In the genomic region with DNA sequence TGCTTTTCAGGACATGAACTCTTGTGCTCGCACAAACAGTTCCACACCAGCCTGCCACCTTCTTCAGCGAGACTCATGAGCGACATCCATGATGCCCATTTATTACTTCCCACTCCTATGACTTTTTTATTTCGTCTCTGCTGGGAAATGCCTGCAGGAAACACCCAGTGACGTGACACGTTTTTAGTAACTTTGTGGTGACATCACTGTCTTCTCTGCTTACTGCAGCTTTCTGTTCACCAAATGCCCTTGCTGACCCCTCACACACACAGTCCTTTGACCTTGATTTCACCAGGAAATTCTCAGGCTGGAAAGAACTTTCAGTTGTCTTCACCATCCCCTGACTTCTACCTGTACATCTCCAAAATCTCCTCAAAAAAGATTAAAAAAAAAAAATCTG, we compare ENCODE assay signal across 1 cellular context.
A peak's percentile ranks its signal among the peaks of the same experiment; 100 is the strongest.
TF ChIP-seq lines count a peak whose summit lies in the region.

No MANE protein-coding gene starts in this region.

TF ChIP-seq in HepG2, 621 proteins besides CTCF, POLR2A, EP300 and RAD21:
- TF ChIP-seq BCL6 (CRISPR knock-in tag; IDR thresholded peaks at IDR 0.05) (peak; percentile 42; the same call in 1 of the 2 replicates), POGZ (CRISPR knock-in tag; IDR thresholded peaks at IDR 0.05) (0 out of 2 replicates have a peak, but pooled peaks have one; percentile 2), RARA (CRISPR knock-in tag; IDR thresholded peaks at IDR 0.05) (peak; percentile 65; the same call in 1 of the 2 replicates), ZNF382 (CRISPR knock-in tag; IDR thresholded peaks at IDR 0.05; ENCODE audit: borderline replicate concordance) (no peak), ZNF550 (CRISPR knock-in tag; IDR thresholded peaks at IDR 0.05; ENCODE audit: borderline replicate concordance) (no peak), ATF7 (IDR thresholded peaks at IDR 0.05) (peak; percentile 62), ATF7 (CRISPR knock-in tag; IDR thresholded peaks at IDR 0.05) (no peak), CREB1 (IDR thresholded peaks at IDR 0.05) (peak; percentile 91), CREB1 (CRISPR knock-in tag; IDR thresholded peaks at IDR 0.05) (no peak), HOXA3 (CRISPR knock-in tag; IDR thresholded peaks at IDR 0.05) (peak; percentile 40; the same call in 1 of the 2 replicates), ZNF576 (CRISPR knock-in tag; IDR thresholded peaks at IDR 0.05) (no peak), ZBTB21 (CRISPR knock-in tag; IDR thresholded peaks at IDR 0.05) (peak; percentile 69; the same call in 1 of the 2 replicates)
- TF ChIP-seq, protein P1, sequence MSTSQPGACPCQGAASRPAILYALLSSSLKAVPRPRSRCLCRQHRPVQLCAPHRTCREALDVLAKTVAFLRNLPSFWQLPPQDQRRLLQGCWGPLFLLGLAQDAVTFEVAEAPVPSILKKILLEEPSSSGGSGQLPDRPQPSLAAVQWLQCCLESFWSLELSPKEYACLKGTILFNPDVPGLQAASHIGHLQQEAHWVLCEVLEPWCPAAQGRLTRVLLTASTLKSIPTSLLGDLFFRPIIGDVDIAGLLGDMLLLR (CRISPR knock-in tag; IDR thresholded peaks at IDR 0.05), result no peak
